21 cellular contexts compared by ENCODE assay signal in the genomic region with DNA sequence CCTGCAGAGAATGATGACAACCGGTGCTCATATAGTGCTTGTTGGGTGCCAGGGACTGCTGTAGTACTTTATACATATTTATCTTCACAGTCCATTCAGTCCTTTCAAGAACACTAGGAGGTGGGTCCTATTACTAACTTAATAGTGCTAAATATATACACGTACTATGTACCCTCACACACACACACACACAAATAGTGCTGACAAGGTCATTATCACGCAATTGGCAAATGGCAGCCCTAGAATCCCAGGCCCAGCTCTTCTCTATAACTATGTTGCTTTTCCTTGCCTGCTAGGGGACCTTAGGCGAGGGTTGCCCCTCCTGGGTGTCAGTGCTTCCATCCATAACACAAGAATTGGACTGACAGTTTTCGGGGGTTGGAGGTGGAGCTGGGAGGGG. TPM values are rescaled to one million over a fixed set of nuclear protein-coding genes. Genes with fewer than 3 reads are reported as not detected.
DNase-seq lines count a peak whose midpoint lies in the region; ATAC-seq, FAIRE-seq and TF ChIP-seq lines count a peak whose summit lies in the region.
"Had no signal": no experiment of that assay in that cellular context is flagged by ENCODE, and none has a peak within 500 bp of the region (broad histone marks: within the 10 kb centered on the region; RNA-seq: fewer than 3 reads in every experiment).

No MANE protein-coding gene starts in this region.

- no peak overlapping the region for H4K91ac ChIP-seq in mesenchymal stem cell (ENCODE audit: low read length)

- no peaks in the 10 kb centered on the region for H3K79me1 ChIP-seq in mesenchymal stem cell (replicated peaks; ENCODE audit: low read length, poor library complexity, severe bottlenecking)

- no peak overlapping the region for H2BK5ac ChIP-seq in mesenchymal stem cell (ENCODE audit: low read depth, low read length, poor library complexity, severe bottlenecking)

- H3K9me3 ChIP-seq in HepG2 (ENCODE audit: low read length) (no peaks in the 10 kb centered on the region), right lobe of liver (no peaks in the 10 kb centered on the region), mesenchymal stem cell (ENCODE audit: control insufficient read depth, low read length) (no peaks in the 10 kb centered on the region), smooth muscle cell (replicated peaks; ENCODE audit: low read depth) (no peaks in the 10 kb centered on the region)
- H3K9me3 ChIP-seq: BE2C had no signal

- in situ Hi-C loops in HepG2 (cut with HindIII; ENCODE audit: extremely low pct_ligation_motif_present, low pct_unique_long_range_greater_than_20kb): no loop called here

- H3K27me3 ChIP-seq in HepG2 (ENCODE audit: control insufficient read depth in 1 of 2, insufficient read depth in 2 of 2, low read length in 2 of 2) (no peaks in the 10 kb centered on the region), right lobe of liver (no peaks in the 10 kb centered on the region), mesenchymal stem cell (ENCODE audit: control insufficient read depth in 1 of 2, insufficient read depth in 1 of 2, low read length in 2 of 2) (peaks cover 2 to 5% of the 10 kb centered on the region in 2 experiments), smooth muscle cell (ENCODE audit: low read depth) (no peaks in the 10 kb centered on the region)
- H3K27me3 ChIP-seq: BE2C; BLaER1 treated with 17β-estradiol and CSF1 and Interleukin-3, amounts not matched to agents 10 nM and 100 nM had no signal

- no peaks in the 10 kb centered on the region for H3F3A ChIP-seq in smooth muscle cell (ENCODE audit: low read depth)

- no peak overlapping the region for H2BK120ac ChIP-seq in mesenchymal stem cell (ENCODE audit: low read depth, low read length)

- H3K79me2 ChIP-seq in HepG2 (ENCODE audit: insufficient read depth, low read length) (no peaks in the 10 kb centered on the region), smooth muscle cell (ENCODE audit: low read depth) (no peaks in the 10 kb centered on the region)

- ATAC-seq in HepG2: no peak
- no peak for ATAC-seq in right lobe of liver
- no peak for ATAC-seq in GM18520 (IDR thresholded peaks at IDR 0.05; ENCODE audit: unreplicated experiment)

- TF ChIP-seq EP300 in HepG2 (IDR thresholded peaks at IDR 0.05; ENCODE audit: low read depth in 2 of 2, low read length in 2 of 2): no peak
- no peak for TF ChIP-seq EP300 in HepG2 (CRISPR knock-in tag; IDR thresholded peaks at IDR 0.05; ENCODE audit: borderline replicate concordance)

- DNase-seq in HepG2 (ENCODE audit: low spot score): no peak
- no peak for DNase-seq in right lobe of liver
- no peak for DNase-seq in mesenchymal stem cell
- DNase-seq in smooth muscle cell (lab: John Stamatoyannopoulos, UW; ENCODE audit: unreplicated experiment): no peak
- no peak for DNase-seq in NCI-H2029 (lab: John Stamatoyannopoulos, UW)
- no peak for DNase-seq in activated CD4-positive, alpha-beta T cell treated with anti-CD3 and anti-CD28 coated beads, Interleukin-2, amount 50 U/mL, for 48 hours
- DNase-seq: ACHN; AML-193; CD4-positive, alpha-beta T cell; CD8-positive, alpha-beta memory T cell; DMS 273 treated with DMSO at 0.1 percent for 48 hours; DMS79; GDM1 had no signal

- no peak overlapping the region for H3K14ac ChIP-seq in mesenchymal stem cell (ENCODE audit: low read length in 2 of 2)

- no peak for TF ChIP-seq RAD21 in HepG2 (CRISPR knock-in tag; IDR thresholded peaks at IDR 0.05)

- H3K36me3 ChIP-seq in HepG2 (replicated peaks in 1 of 2; ENCODE audit: control insufficient read depth in 1 of 2, insufficient read depth in 2 of 2, low read length in 2 of 2) (no peaks in the 10 kb centered on the region), right lobe of liver (no peaks in the 10 kb centered on the region), mesenchymal stem cell (ENCODE audit: control insufficient read depth in 1 of 2, insufficient read depth in 2 of 2, low read depth in 1 of 2, low read length in 2 of 2) (no peaks in the 10 kb centered on the region), smooth muscle cell (ENCODE audit: low read depth) (no peaks in the 10 kb centered on the region)
- H3K36me3 ChIP-seq: BE2C had no signal

- H3K4me1 ChIP-seq in HepG2 (ENCODE audit: insufficient read depth, low read length) (no peaks in the 10 kb centered on the region), right lobe of liver (no peaks in the 10 kb centered on the region), mesenchymal stem cell (ENCODE audit: control insufficient read depth, insufficient read depth, low read depth, low read length) (no peaks in the 10 kb centered on the region), smooth muscle cell (ENCODE audit: low read depth) (no peaks in the 10 kb centered on the region)
- H3K4me1 ChIP-seq: BE2C had no signal

- H2AK5ac ChIP-seq in mesenchymal stem cell (ENCODE audit: low read length, severe bottlenecking): no peak overlapping the region

- H3K23ac ChIP-seq in mesenchymal stem cell (ENCODE audit: low read length in 2 of 2): no peak overlapping the region

- H4K20me1 ChIP-seq in HepG2 (ENCODE audit: insufficient read depth, low read length) (no peaks in the 10 kb centered on the region), smooth muscle cell (ENCODE audit: low read depth) (no peaks in the 10 kb centered on the region)
- H4K20me1 ChIP-seq: BLaER1 treated with 17β-estradiol and CSF1 and Interleukin-3, amounts not matched to agents 10 nM and 100 nM had no signal

- intact Hi-C loops in HepG2 (cut with micrococcal nuclease; ENCODE audit: unreplicated experiment): no loop called here
- intact Hi-C loops in right lobe of liver (cut with DNase I): no loop called here

- no peak overlapping the region for H2AFZ ChIP-seq in HepG2 (ENCODE audit: low read length)
- no peak overlapping the region for H2AFZ ChIP-seq in mesenchymal stem cell (ENCODE audit: low read depth, low read length)
- H2AFZ ChIP-seq in smooth muscle cell (ENCODE audit: low read depth): no peak overlapping the region
- H2AFZ ChIP-seq: GM23338 had no signal

- no TSS peak for BruUV-seq in HepG2 (replicated peaks; lab: Mats Ljungman, UMichigan)

- no peak overlapping the region for H3K18ac ChIP-seq in mesenchymal stem cell (ENCODE audit: low read depth in 1 of 2, low read length in 2 of 2)

- TF ChIP-seq POLR2A in HepG2 (IDR thresholded peaks at IDR 0.05; ENCODE audit: insufficient read depth in 1 of 2, low read depth in 2 of 2, low read length in 2 of 2) (no peak), right lobe of liver (IDR thresholded peaks at IDR 0.05) (no peak)

- FAIRE-seq in HepG2 (lab: Jason Lieb, UNC): no peak
- FAIRE-seq: A204.1, D721Med, GM12878 had no signal

- H3K4me2 ChIP-seq in HepG2 (ENCODE audit: low read depth, low read length) (no peak overlapping the region), mesenchymal stem cell (ENCODE audit: low read length, poor library complexity, severe bottlenecking) (no peak overlapping the region), smooth muscle cell (peak overlapping the region; percentile 46)
- H3K4me2 ChIP-seq: BLaER1 treated with 17β-estradiol and CSF1 and Interleukin-3, amounts not matched to agents 10 nM and 100 nM; GM23338 had no signal

- CTCF ChIA-PET in HepG2 (lab: Yijun Ruan, JAX; ENCODE audit: low intra/inter-chr PET ratio, low total read pairs): no interaction called here

- H3K27ac ChIP-seq in HepG2 (ENCODE audit: extremely low read length, insufficient read depth, low read length): no peak overlapping the region
- no peak overlapping the region for H3K27ac ChIP-seq in right lobe of liver
- no peak overlapping the region for H3K27ac ChIP-seq in mesenchymal stem cell (ENCODE audit: low read length, poor library complexity, severe bottlenecking)
- peak overlapping the region; percentile 80 for H3K27ac ChIP-seq in smooth muscle cell (ENCODE audit: low read depth)
- H3K27ac ChIP-seq: 22Rv1; BLaER1 treated with 17β-estradiol and CSF1 and Interleukin-3, amounts not matched to agents 10 nM and 100 nM had no signal

- H3K4me3 ChIP-seq in HepG2 (replicated peaks in 1 of 3; ENCODE audit: insufficient read depth in 1 of 3, low read depth in 2 of 3, low read length in 3 of 3): no peak overlapping the region
- no peak overlapping the region for H3K4me3 ChIP-seq in right lobe of liver
- no peak overlapping the region for H3K4me3 ChIP-seq in mesenchymal stem cell (ENCODE audit: insufficient read depth in 1 of 2, low read depth in 1 of 2, low read length in 2 of 2)
- no peak overlapping the region for H3K4me3 ChIP-seq in smooth muscle cell
- H3K4me3 ChIP-seq: BLaER1 treated with 17β-estradiol and CSF1 and Interleukin-3, amounts not matched to agents 10 nM and 100 nM; GM12878; GM23338 had no signal

- H3K9ac ChIP-seq in HepG2 (ENCODE audit: insufficient read depth, low read depth, low read length): no peak overlapping the region
- H3K9ac ChIP-seq in mesenchymal stem cell (ENCODE audit: low read length): no peak overlapping the region
- no peak overlapping the region for H3K9ac ChIP-seq in smooth muscle cell (ENCODE audit: low read depth)
- H3K9ac ChIP-seq: BLaER1 treated with 17β-estradiol and CSF1 and Interleukin-3, amounts not matched to agents 10 nM and 100 nM had no signal

- H2BK15ac ChIP-seq in mesenchymal stem cell (ENCODE audit: low read depth, poor library complexity, severe bottlenecking): peak overlapping the region; percentile 40

- no peak overlapping the region for H2BK12ac ChIP-seq in mesenchymal stem cell (ENCODE audit: low read length in 2 of 2)

- no peak overlapping the region for H3K4ac ChIP-seq in mesenchymal stem cell (ENCODE audit: low read depth in 1 of 2, low read length in 2 of 2)

- H4K8ac ChIP-seq in mesenchymal stem cell (ENCODE audit: low read length): no peak overlapping the region

- POLR2A ChIA-PET in HepG2 (lab: Yijun Ruan, JAX): no interaction called here

- 27% methylated on average over 5 of the region's 5 CpGs for WGBS in HepG2 (ENCODE audit: low lambda C conversion rate)
- 64% methylated on average over 3 of the region's 5 CpGs for WGBS in right lobe of liver (ENCODE audit: insufficient coverage, low coverage, low lambda C conversion rate, missing lambda C conversion rate)
- 92% methylated on average over 4 of the region's 5 CpGs for WGBS in mesenchymal stem cell
- WGBS in smooth muscle cell (ENCODE audit: low lambda C conversion rate): 80% methylated on average over 5 of the region's 5 CpGs

- TF ChIP-seq CTCF in HepG2 (CRISPR knock-in tag; IDR thresholded peaks at IDR 0.05) (no peak), right lobe of liver (IDR thresholded peaks at IDR 0.05) (no peak), smooth muscle cell (IDR thresholded peaks at IDR 0.05; ENCODE audit: borderline replicate concordance, insufficient read depth, poor library complexity, severe bottlenecking) (no peak)

RNA-seq across cellular contexts. Expression of a gene that starts 33.5 kb away (rescaled TPM):
- total RNA-seq in HepG2 (2016; rRNA removed; fragmentation: Illumina TruSeq; extraction: Trizol) (not detected in 2 replicates), right lobe of liver (under 1 TPM in 5 of 6 experiments, not detected in 1; 0.12 to 0.29 (median 0.19) TPM), smooth muscle cell (0.22 and 0.54 TPM in 2 replicates)
- not detected in 2 replicates for total RNA-seq in HepG2 (2016; cell fraction: cytosol; rRNA removed; fragmentation: Illumina TruSeq; extraction: Trizol; ENCODE audit: low read depth)
- total RNA-seq in HepG2 (2016; cell fraction: insoluble cytoplasmic fraction; rRNA removed; fragmentation: Illumina TruSeq; extraction: Trizol): not detected in 2 replicates
- total RNA-seq in HepG2 (2016; cell fraction: membrane; rRNA removed; fragmentation: Illumina TruSeq; extraction: Trizol): not detected in 2 replicates
- not detected in 2 replicates for total RNA-seq in HepG2 (2016; cell fraction: nucleus; rRNA removed; fragmentation: Illumina TruSeq; extraction: Trizol)
- polyA plus RNA-seq in HepG2 (2011; rRNA removed) (not detected in 2 replicates), smooth muscle cell (1.3 TPM in 1 of 2 replicates, not detected in the other)
- not detected in 2 replicates for polyA plus RNA-seq in HepG2 (2011; cell fraction: cytosol; rRNA removed)
- not detected in 2 replicates for polyA plus RNA-seq in HepG2 (2011; cell fraction: nucleus; rRNA removed)
- not detected in 2 replicates for polyA plus RNA-seq in HepG2 (2012)
- polyA plus RNA-seq in HepG2 (2016; cell fraction: cytosol; fragmentation: Illumina TruSeq; extraction: Trizol; ENCODE audit: low read depth): not detected in 2 replicates
- polyA plus RNA-seq in HepG2 (2016; cell fraction: insoluble cytoplasmic fraction; fragmentation: Illumina TruSeq; extraction: Trizol; ENCODE audit: low read depth): not detected in 2 replicates
- polyA plus RNA-seq in HepG2 (2016; cell fraction: membrane; fragmentation: Illumina TruSeq; extraction: Trizol; ENCODE audit: low read depth): not detected in 2 replicates
- not detected in 2 replicates for polyA plus RNA-seq in HepG2 (2016; cell fraction: nucleus; fragmentation: Illumina TruSeq; extraction: Trizol; ENCODE audit: insufficient read depth, low read depth)
- polyA minus RNA-seq in HepG2 (2011; rRNA and poly(A)+ RNA removed; ENCODE audit: low replicate concordance): 0.30 TPM in 1 of 2 replicates, not detected in the other
- not detected in 2 replicates for polyA minus RNA-seq in HepG2 (2011; cell fraction: cytosol; rRNA and poly(A)+ RNA removed)
- polyA minus RNA-seq in HepG2 (2011; cell fraction: nucleus; rRNA and poly(A)+ RNA removed): not detected in 2 replicates
- polyA plus RNA-seq in mesenchymal stem cell (2013, experiment 1 of 2): 0.03 TPM
- not detected for polyA plus RNA-seq in mesenchymal stem cell (2013, experiment 2 of 2)
- polyA plus RNA-seq: CD8-positive, alpha-beta memory T cell had no signal
